In the genomic region with DNA sequence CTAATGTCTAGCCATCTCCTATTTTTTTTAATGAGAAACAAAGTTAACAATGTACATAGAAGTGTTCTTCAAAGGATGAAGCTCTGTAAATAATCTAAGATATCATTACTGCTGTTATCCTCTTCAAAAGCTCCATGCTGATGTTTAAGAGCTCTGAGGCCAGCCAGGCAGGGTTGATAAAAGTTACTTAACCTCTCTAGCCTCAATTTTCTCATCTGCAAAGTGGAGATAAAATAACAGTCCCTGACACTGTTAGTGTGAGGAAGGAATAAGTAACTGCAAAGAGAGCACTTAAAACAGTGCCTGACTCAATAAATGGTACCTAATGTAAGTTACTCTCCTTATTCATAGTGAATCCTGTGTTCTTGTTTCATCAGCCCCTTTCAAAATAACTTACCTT, we compare ENCODE assay signal across 13 cellular contexts.
"Had no signal": no experiment of that assay in that cellular context is flagged by ENCODE, and none has a peak within 500 bp of the region (broad histone marks: within the 10 kb centered on the region; RNA-seq: fewer than 3 reads in every experiment).

No MANE protein-coding gene starts in this region.

- H3K4me3 Mint-ChIP-seq: activated CD8-positive, alpha-beta memory T cell treated with anti-CD3 and anti-CD28 coated beads, Interleukin-2, amount 10 ng/mL, durations not matched to agents 7 days and 5 days; activated naive CD8-positive, alpha-beta T cell; stimulated activated memory B cell treated with anti-CD40 and anti-IgM and Interleukin-4, amounts not matched to agents 10 μg/mL and 1 μg/mL and 100 μg/mL, for 72 hours; type B pancreatic cell had no signal

- ATAC-seq: activated CD8-positive, alpha-beta memory T cell treated with anti-CD3 and anti-CD28 coated beads, Interleukin-2, amount 10 ng/mL, durations not matched to agents 7 days and 5 days; stimulated activated memory B cell treated with anti-CD40 and anti-IgM and Interleukin-4, amounts not matched to agents 10 μg/mL and 1 μg/mL and 100 μg/mL, for 72 hours had no signal

- H3K27me3 Mint-ChIP-seq: stimulated activated memory B cell treated with anti-CD40 and anti-IgM and Interleukin-4, amounts not matched to agents 10 μg/mL and 1 μg/mL and 100 μg/mL, for 72 hours; type B pancreatic cell had no signal

- H3K9me3 ChIP-seq: gastroesophageal sphincter, ovary had no signal

- H3K27ac Mint-ChIP-seq: activated CD8-positive, alpha-beta memory T cell treated with anti-CD3 and anti-CD28 coated beads, Interleukin-2, amount 10 ng/mL, durations not matched to agents 7 days and 5 days; activated naive CD8-positive, alpha-beta T cell; stimulated activated memory B cell treated with anti-CD40 and anti-IgM and Interleukin-4, amounts not matched to agents 10 μg/mL and 1 μg/mL and 100 μg/mL, for 72 hours; type B pancreatic cell had no signal

- H3K4me3 ChIP-seq: gastroesophageal sphincter, ovary, skin epidermis had no signal

- DNase-seq: activated CD4-positive, alpha-beta T cell treated with anti-CD3 and anti-CD28 coated beads for 1 hour; activated CD4-positive, alpha-beta T cell treated with anti-CD3 and anti-CD28 coated beads, Interleukin-2, amount 50 U/mL, for 48 hours; activated CD8-positive, alpha-beta memory T cell treated with anti-CD3 and anti-CD28 coated beads, Interleukin-2, amount 10 ng/mL, durations not matched to agents 7 days and 5 days; activated gamma-delta T cell; activated T-cell treated with anti-CD3 and anti-CD28 coated beads, Interleukin-2, amount 50 U/mL, for 48 hours; kidney; left ventricle myocardium superior; ovary had no signal

- H3K9me3 Mint-ChIP-seq: type B pancreatic cell had no signal

- H3K36me3 ChIP-seq: gastroesophageal sphincter, ovary had no signal

- H3K27ac ChIP-seq: ovary had no signal

- H3K27me3 ChIP-seq: gastroesophageal sphincter, ovary had no signal

- H3K36me3 Mint-ChIP-seq: activated naive CD8-positive, alpha-beta T cell had no signal
